Comparison of ENCODE assay signal across 32 cellular contexts in genomic region chr11:2704896-2705606, GRCh38. TPM values are rescaled to one million over a fixed set of nuclear protein-coding genes. Genes with fewer than 3 reads are reported as not detected.
DNase-seq lines count a peak whose midpoint lies in the region; ATAC-seq and TF ChIP-seq lines count a peak whose summit lies in the region.
"Had no signal": no experiment of that assay in that cellular context is flagged by ENCODE, and none has a peak within 500 bp of the region (broad histone marks: within the 10 kb centered on the region; RNA-seq: fewer than 3 reads in every experiment).

No MANE protein-coding gene starts in this region.

- H3K27me3 ChIP-seq in right atrium auricular region (no peaks in the 10 kb centered on the region), neural progenitor cell (peaks cover 75% of the 10 kb centered on the region), stomach (no peaks in the 10 kb centered on the region)
- H3K27me3 ChIP-seq: breast epithelium, colonic mucosa, gastrocnemius medialis had no signal

- H3K27me3 Mint-ChIP-seq in brain (peaks cover 58% of the 10 kb centered on the region), neural progenitor cell (ENCODE audit: insufficient read depth, low read depth) (peaks cover 34% of the 10 kb centered on the region)
- H3K27me3 Mint-ChIP-seq: activated naive CD4-positive, alpha-beta T cell treated with anti-CD3 and anti-CD28 coated beads, Interleukin-2, amount 50 U/mL, for 24 hours; CD4-positive, alpha-beta T cell; stimulated activated memory B cell treated with anti-CD40 and anti-IgM and Interleukin-4, amounts not matched to agents 10 μg/mL and 1 μg/mL and 100 μg/mL, for 72 hours had no signal

- H4K20me1 ChIP-seq in neural progenitor cell (ENCODE audit: low read depth), result no peaks in the 10 kb centered on the region

- no peaks in the 10 kb centered on the region for H3K36me3 Mint-ChIP-seq in brain
- no peaks in the 10 kb centered on the region for H3K36me3 Mint-ChIP-seq in neural progenitor cell

- H3K9ac ChIP-seq in neural progenitor cell, result no peak overlapping the region

- no peak for TF ChIP-seq CTCF in right atrium auricular region (IDR thresholded peaks at IDR 0.05)
- TF ChIP-seq CTCF in brain (conservative IDR thresholded peaks at IDR 0.05), result no peak
- TF ChIP-seq CTCF in neural progenitor cell (IDR thresholded peaks at IDR 0.05), result no peak
- TF ChIP-seq CTCF in stomach (IDR thresholded peaks at IDR 0.05), result no peak

- peaks cover 13% of the 10 kb centered on the region for H3F3A ChIP-seq in neural progenitor cell (ENCODE audit: low read depth)

- H3K36me3 ChIP-seq in right atrium auricular region (no peaks in the 10 kb centered on the region), neural progenitor cell (no peaks in the 10 kb centered on the region), stomach (no peaks in the 10 kb centered on the region)
- H3K36me3 ChIP-seq: breast epithelium, colonic mucosa, gastrocnemius medialis had no signal

- no peaks in the 10 kb centered on the region for H3K9me3 ChIP-seq in right atrium auricular region
- H3K9me3 ChIP-seq in neural progenitor cell (ENCODE audit: low read depth), result no peaks in the 10 kb centered on the region
- no peaks in the 10 kb centered on the region for H3K9me3 ChIP-seq in stomach
- H3K9me3 ChIP-seq: A549, colonic mucosa had no signal

- no peaks in the 10 kb centered on the region for H3K79me2 ChIP-seq in neural progenitor cell (ENCODE audit: low read depth)

- H2AFZ ChIP-seq in neural progenitor cell (replicated peaks), result no peak overlapping the region

- intact Hi-C loops in cardiac septum (cut with DNase I) (no loop called here), stomach (cut with DNase I; ENCODE audit: low total_unique reads) (loop anchor here (10.0 kb wide), 1 partner anchor 170 kb away; no protein-coding TSS in a partner anchor)

- H3K27ac ChIP-seq in right atrium auricular region (no peak overlapping the region), neural progenitor cell (no peak overlapping the region), stomach (no peak overlapping the region)
- H3K27ac ChIP-seq: A549, breast epithelium, colonic mucosa, VCaP had no signal

- H3K4me3 Mint-ChIP-seq in brain (peak overlapping the region in 1 of 5 experiments; percentile 20), neural progenitor cell (peak overlapping the region; percentile 44)
- H3K4me3 Mint-ChIP-seq: activated CD8-positive, alpha-beta T cell treated with anti-CD3 and anti-CD28 coated beads, Interleukin-2, amount 10 ng/mL, durations not matched to agents 7 days and 5 days; activated naive CD4-positive, alpha-beta T cell treated with anti-CD3 and anti-CD28 coated beads, Interleukin-2, amount 50 U/mL, for 24 hours; CD4-positive, alpha-beta T cell; stimulated activated memory B cell treated with anti-CD40 and anti-IgM and Interleukin-4, amounts not matched to agents 10 μg/mL and 1 μg/mL and 100 μg/mL, for 72 hours had no signal

- peaks cover 0 to 12% of the 10 kb centered on the region in 2 donors for H3K4me1 ChIP-seq in right atrium auricular region
- peaks cover 20% of the 10 kb centered on the region for H3K4me1 ChIP-seq in neural progenitor cell
- H3K4me1 ChIP-seq in stomach, result peaks cover 0 to 49% (median 27%) of the 10 kb centered on the region in 4 donors
- H3K4me1 ChIP-seq: colonic mucosa had no signal

- no peak for TF ChIP-seq EP300 in stomach (IDR thresholded peaks at IDR 0.05)

- H3K27ac Mint-ChIP-seq in brain (peak overlapping the region in 4 of 5 experiments; percentile 38 to 97 (median 77)), neural progenitor cell (no peak overlapping the region)
- H3K27ac Mint-ChIP-seq: activated CD8-positive, alpha-beta T cell treated with anti-CD3 and anti-CD28 coated beads, Interleukin-2, amount 10 ng/mL, durations not matched to agents 7 days and 5 days; activated naive CD4-positive, alpha-beta T cell treated with anti-CD3 and anti-CD28 coated beads, Interleukin-2, amount 50 U/mL, for 24 hours; CD4-positive, alpha-beta T cell; stimulated activated memory B cell treated with anti-CD40 and anti-IgM and Interleukin-4, amounts not matched to agents 10 μg/mL and 1 μg/mL and 100 μg/mL, for 72 hours had no signal

- 82 to 90% (median 85%) methylated on average over 12 to 14 of the region's 14 CpGs for WGBS in stomach, 5 donors

- peaks cover 74% of the 10 kb centered on the region for H3K4me1 Mint-ChIP-seq in brain
- H3K4me1 Mint-ChIP-seq in neural progenitor cell, result peaks cover 58% of the 10 kb centered on the region
- H3K4me1 Mint-ChIP-seq: activated naive CD4-positive, alpha-beta T cell treated with anti-CD3 and anti-CD28 coated beads, Interleukin-2, amount 50 U/mL, for 24 hours had no signal

- H3K4me2 ChIP-seq in neural progenitor cell, result no peak overlapping the region
- H3K4me2 ChIP-seq: A549 had no signal

- DNase-seq in cardiac septum (ENCODE audit: low spot score), result peak; percentile 6
- no peak for DNase-seq in right atrium auricular region (ENCODE audit: low spot score)
- no peak for DNase-seq in neural progenitor cell (ENCODE audit: low spot score)
- DNase-seq in HUDEP-2 (lab: John Stamatoyannopoulos, UW; ENCODE audit: unreplicated experiment in 76 of 76), result no peak
- DNase-seq in NK-92 (lab: John Stamatoyannopoulos, UW; ENCODE audit: unreplicated experiment), result no peak
- DNase-seq in stomach, result no peak
- DNase-seq: activated CD4-positive, alpha-beta T cell treated with anti-CD3 and anti-CD28 coated beads for 4 hours; activated CD8-positive, alpha-beta T cell treated with anti-CD3 and anti-CD28 coated beads, Interleukin-2, amount 10 ng/mL, durations not matched to agents 7 days and 5 days; amniotic stem cell; CD4-positive, alpha-beta T cell; colonic mucosa; effector CD4-positive, alpha-beta T cell; EL; GOT3; hippocampal formation; IMR-90; left colon; mesendoderm; NCI-H187; NCI-H2171 treated with DMSO at 0.1 percent for 48 hours; NCI-H524; SHP77 treated with DMSO at 0.1 percent for 48 hours; substantia nigra; T-helper 9 cell had no signal

- peaks cover 3 to 18% (median 9%) of the 10 kb centered on the region in 5 experiments for H3K9me3 Mint-ChIP-seq in brain
- peaks cover 8% of the 10 kb centered on the region for H3K9me3 Mint-ChIP-seq in neural progenitor cell
- H3K9me3 Mint-ChIP-seq: activated naive CD4-positive, alpha-beta T cell treated with anti-CD3 and anti-CD28 coated beads, Interleukin-2, amount 50 U/mL, for 24 hours; CD4-positive, alpha-beta T cell had no signal

- TF ChIP-seq POLR2A in stomach (IDR thresholded peaks at IDR 0.05), result no peak

- ATAC-seq in GM18498 (IDR thresholded peaks at IDR 0.05; ENCODE audit: unreplicated experiment), result no peak
- ATAC-seq: A549; activated CD8-positive, alpha-beta T cell treated with anti-CD3 and anti-CD28 coated beads, Interleukin-2, amount 10 ng/mL, durations not matched to agents 7 days and 5 days; gastrocnemius medialis; left colon; stimulated activated memory B cell treated with anti-CD40 and anti-IgM and Interleukin-4, amounts not matched to agents 10 μg/mL and 1 μg/mL and 100 μg/mL, for 72 hours had no signal

- H3K4me3 ChIP-seq in right atrium auricular region (no peak overlapping the region), neural progenitor cell (no peak overlapping the region), stomach (no peak overlapping the region)
- H3K4me3 ChIP-seq: A549, breast epithelium, colonic mucosa, gastrocnemius medialis had no signal

RNA-seq across cellular contexts. Expression of gene KCNQ1OT1, which starts 5.3 kb away (rescaled TPM):
- total RNA-seq in cardiac septum (0.57 TPM), right atrium auricular region (under 1 TPM; 0.35 to 0.37 TPM), neural progenitor cell (ENCODE audit: low replicate concordance) (2.3 TPM in 2 replicates), stomach (10 to 100 TPM in 1 of 5 donors, 1 to 10 TPM in 4; 2.2 to 15.1 (median 2.3) TPM)
- polyA plus RNA-seq in brain (ENCODE audit: insufficient read depth, low read depth, low replicate concordance) (0.02 TPM), stomach (under 1 TPM; under 0.01 to 0.12 (median 0.05) TPM)
